4 cellular contexts compared by ENCODE assay signal in genomic region chr16:55790240-55790639, GRCh38. TPM values are rescaled to one million over a fixed set of nuclear protein-coding genes. Genes with fewer than 3 reads are reported as not detected.
"Had no signal": no experiment of that assay in that cellular context is flagged by ENCODE, and none has a peak within 500 bp of the region (broad histone marks: within the 10 kb centered on the region; RNA-seq: fewer than 3 reads in every experiment).

No MANE protein-coding gene starts in this region.

RNA-seq across cellular contexts. Expression of gene CES1, which starts 42.7 kb away (rescaled TPM):
- total RNA-seq: dermis microvascular lymphatic vessel endothelial cell, foreskin keratinocyte, kidney epithelial cell, myocyte had no signal
